7 cellular contexts compared by ENCODE assay signal in the genomic region with DNA sequence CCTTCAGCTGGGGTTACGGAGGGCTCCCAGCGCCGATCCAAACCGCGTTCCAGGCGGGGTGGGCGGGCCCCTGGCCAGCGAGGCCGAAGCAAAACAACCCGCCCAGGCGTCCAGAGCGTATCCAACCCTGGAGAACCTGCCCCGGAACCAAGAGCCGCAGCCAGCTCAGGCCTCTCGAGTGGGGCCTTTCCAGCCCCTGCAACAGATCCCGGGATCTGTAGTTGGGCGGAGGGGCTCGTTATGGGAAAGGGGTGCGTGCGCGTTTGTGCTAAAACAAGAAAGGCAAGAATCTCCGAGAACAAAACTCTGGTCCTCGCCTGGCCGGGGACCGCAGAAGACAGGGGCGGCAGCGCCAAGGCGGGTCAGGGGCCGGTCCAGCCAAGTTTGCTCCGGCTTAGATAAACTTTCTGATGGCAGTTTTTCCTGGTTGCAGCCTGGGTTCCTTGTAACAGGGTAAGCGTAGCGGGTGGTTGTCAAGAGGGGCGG.
DNase-seq lines count a peak whose midpoint lies in the region; ATAC-seq, FAIRE-seq and TF ChIP-seq lines count a peak whose summit lies in the region.

No MANE protein-coding gene starts in this region.

- H3K4me3 Mint-ChIP-seq in memory B cell: peak overlapping the region; percentile 83

- peak overlapping the region; percentile 94 to 98 for H3K27ac ChIP-seq in tibial artery

- intact Hi-C loops in tibial artery (cut with DNase I; ENCODE audit: low total_unique reads): loop anchor here (5.0 kb wide), 1 partner anchor 65 kb away; no protein-coding TSS in a partner anchor

- H3K9ac ChIP-seq in NT2/D1 (ENCODE audit: insufficient read length, low read depth): peak overlapping the region; percentile 74

- H3K27ac Mint-ChIP-seq in memory B cell: no peak overlapping the region

- TF ChIP-seq CTCF in tibial artery (IDR thresholded peaks at IDR 0.05): no peak

- H3K36me3 ChIP-seq in NT2/D1 (ENCODE audit: insufficient read depth, insufficient read length, low read length): no peaks in the 10 kb centered on the region
- no peaks in the 10 kb centered on the region for H3K36me3 ChIP-seq in tibial artery

- peak overlapping the region; percentile 71 for H3K4me3 ChIP-seq in NT2/D1 (ENCODE audit: insufficient read length, low read depth)
- H3K4me3 ChIP-seq in tibial artery: peak overlapping the region; percentile 80 to 85

- ATAC-seq in memory B cell (ENCODE audit: low read depth): peak; percentile 9
- ATAC-seq in HG02571 (IDR thresholded peaks at IDR 0.05; ENCODE audit: unreplicated experiment): no peak

- H3K9me3 Mint-ChIP-seq in memory B cell: no peaks in the 10 kb centered on the region

- TF ChIP-seq POLR2A in H54 (IDR thresholded peaks at IDR 0.05; ENCODE audit: low read depth, low read length): no peak

- peaks cover 25% of the 10 kb centered on the region for H3K27me3 Mint-ChIP-seq in memory B cell

- H3K36me3 Mint-ChIP-seq in memory B cell: no peaks in the 10 kb centered on the region

- H3K27me3 ChIP-seq in NT2/D1 (ENCODE audit: insufficient read depth, insufficient read length) (peaks cover 13% of the 10 kb centered on the region), tibial artery (no peaks in the 10 kb centered on the region)

- H3K4me1 ChIP-seq in NT2/D1 (ENCODE audit: insufficient read depth, insufficient read length) (no peaks in the 10 kb centered on the region), tibial artery (peaks cover 0 to 38% (median 25%) of the 10 kb centered on the region in 4 donors)

- H3K9me3 ChIP-seq in NT2/D1 (ENCODE audit: insufficient read depth, low read length) (no peaks in the 10 kb centered on the region), tibial artery (no peaks in the 10 kb centered on the region)

- peaks cover 5% of the 10 kb centered on the region for H3K4me1 Mint-ChIP-seq in memory B cell

- FAIRE-seq in H54 (lab: Jason Lieb, UNC): no peak
- FAIRE-seq in endometrium (lab: Jason Lieb, UNC): peak; percentile 18

- DNase-seq in H54 (ENCODE audit: insufficient read length, low spot score) (peak; percentile 59), NT2/D1 (ENCODE audit: low read depth, low spot score) (no peak), memory B cell (ENCODE audit: low spot score in 2 of 2) (peak; percentile 4 to 21), tibial artery (peak; percentile 88 to 94), T-helper 1 cell (no peak)

Comparison
In these comparisons a context has a peak if more than half of its experiments do, and no peak if none do; other contexts are left out.
1. DNase-seq: peak in H54 (single experiment), memory B cell (2 of 2) and tibial artery (2 of 2); none in NT2/D1 (single experiment) and T-helper 1 cell (0 of 5).